ENCODE assay signal across 11 cellular contexts in genomic region chr17:51617876-51618455, GRCh38.
"Had no signal": no experiment of that assay in that cellular context is flagged by ENCODE, and none has a peak within 500 bp of the region (broad histone marks: within the 10 kb centered on the region; RNA-seq: fewer than 3 reads in every experiment).

No MANE protein-coding gene starts in this region.

- H3K4me3 ChIP-seq: lower lobe of right lung, testis had no signal

- DNase-seq: activated CD4-positive, alpha-beta memory T cell treated with anti-CD3 and anti-CD28 coated beads for 36 hours; activated CD4-positive, alpha-beta T cell treated with anti-CD3 and anti-CD28 coated beads for 4 hours; foreskin keratinocyte; lower lobe of right lung; right cardiac atrium; small intestine; stimulated activated CD4-positive, alpha-beta T cell treated with anti-CD3 and anti-CD28 coated beads, Interleukin-15, amount 100 ng/mL, for 24 hours; stimulated activated CD4-positive, alpha-beta T cell treated with anti-CD3 and anti-CD28 coated beads, Interleukin-4, amount 100 ng/mL, for 1 hour; stimulated activated naive CD8-positive, alpha-beta T cell treated with anti-CD3 and anti-CD28 coated beads, Interleukin-15, amount 100 ng/mL, for 72 hours; testis had no signal

- H3K4me1 ChIP-seq: foreskin keratinocyte, lower lobe of right lung, testis had no signal

- H3K9me3 ChIP-seq: lower lobe of right lung, testis had no signal

- H3K27ac ChIP-seq: epithelial cell of prostate, foreskin keratinocyte, lower lobe of right lung, testis had no signal

- H3K27me3 ChIP-seq: foreskin keratinocyte, testis had no signal

- H3K36me3 ChIP-seq: lower lobe of right lung had no signal
